9 cellular contexts compared by ENCODE assay signal in genomic region chr7:101094791-101095375, GRCh38. TPM values are rescaled to one million over a fixed set of nuclear protein-coding genes. Genes with fewer than 3 reads are reported as not detected.
DNase-seq lines count a peak whose midpoint lies in the region; ATAC-seq, FAIRE-seq and TF ChIP-seq lines count a peak whose summit lies in the region.
"Had no signal": no experiment of that assay in that cellular context is flagged by ENCODE, and none has a peak within 500 bp of the region (broad histone marks: within the 10 kb centered on the region; RNA-seq: fewer than 3 reads in every experiment).

No MANE protein-coding gene starts in this region.

- H3K4me3 ChIP-seq in keratinocyte (ENCODE audit: control insufficient read depth in 2 of 3, extremely low read depth in 1 of 3, insufficient read depth in 2 of 3, low read depth in 1 of 3, low read length in 3 of 3) (no peak overlapping the region), stomach (no peak overlapping the region)
- H3K4me3 ChIP-seq: BLaER1 treated with 17β-estradiol and CSF1 and Interleukin-3, amounts not matched to agents 10 nM and 100 nM had no signal

- intact Hi-C loops in stomach (cut with DNase I; ENCODE audit: low total_unique reads) = no loop called here

- no peak overlapping the region for H2AFZ ChIP-seq in keratinocyte (ENCODE audit: control insufficient read depth, low read length)

- no peaks in the 10 kb centered on the region for H3K9me3 ChIP-seq in keratinocyte (ENCODE audit: control insufficient read depth, low read depth, low read length)
- H3K9me3 ChIP-seq in stomach = no peaks in the 10 kb centered on the region

- TF ChIP-seq EP300 in stomach (IDR thresholded peaks at IDR 0.05) = no peak

- WGBS in stomach, 5 donors = 34 to 45% (median 42%) methylated on average over 12 of the region's 12 CpGs

- no peak for TF ChIP-seq POLR2A in stomach (IDR thresholded peaks at IDR 0.05)

- peak; percentile 65 to 72 (median 72) for TF ChIP-seq CTCF in keratinocyte (optimal IDR thresholded peaks at IDR 0.05 in 1 of 3, IDR thresholded peaks at IDR 0.05 in 1 of 3, conservative IDR thresholded peaks at IDR 0.05 in 1 of 3; ENCODE audit: extremely low read depth in 1 of 3, insufficient read depth in 2 of 3, low read length in 3 of 3)
- TF ChIP-seq CTCF in stomach (IDR thresholded peaks at IDR 0.05) = peak in 4 of 7 experiments; percentile 31 to 55 (median 42)

- ATAC-seq in HG02884 (IDR thresholded peaks at IDR 0.05; ENCODE audit: unreplicated experiment) = no peak

- no peaks in the 10 kb centered on the region for H3K27me3 ChIP-seq in keratinocyte (ENCODE audit: control insufficient read depth, extremely low read depth, insufficient read depth, low read length)
- no peaks in the 10 kb centered on the region for H3K27me3 ChIP-seq in stomach

- peak overlapping the region; percentile 36 for H3K9ac ChIP-seq in keratinocyte (ENCODE audit: control insufficient read depth, extremely low read depth, insufficient read depth, low read length)
- H3K9ac ChIP-seq: BLaER1 treated with 17β-estradiol and CSF1 and Interleukin-3, amounts not matched to agents 10 nM and 100 nM had no signal

- H3K27ac ChIP-seq in keratinocyte (ENCODE audit: control insufficient read depth, insufficient read depth, low read length) (peak overlapping the region; percentile 55), stomach (no peak overlapping the region)
- H3K27ac ChIP-seq: BLaER1 treated with 17β-estradiol and CSF1 and Interleukin-3, amounts not matched to agents 10 nM and 100 nM had no signal

- peak; percentile 10 for DNase-seq in NCI-H1092 treated with DMSO at 0.1 percent for 48 hours (lab: John Stamatoyannopoulos, UW)
- DNase-seq in NCI-H1092 (lab: John Stamatoyannopoulos, UW) = no peak
- DNase-seq in NAMALWA (ENCODE audit: low spot score) = peak; percentile 37
- peak; percentile 77 for DNase-seq in amniotic epithelial cell (ENCODE audit: low read depth)
- DNase-seq in keratinocyte (ENCODE audit: low read depth, low spot score) = no peak
- peak; percentile 38 for DNase-seq in stomach
- DNase-seq in ureter (ENCODE audit: low spot score) = no peak

- H3K36me3 ChIP-seq in keratinocyte (ENCODE audit: control insufficient read depth in 2 of 2, extremely low read depth in 1 of 2, insufficient read depth in 2 of 2, low read length in 2 of 2) (no peaks in the 10 kb centered on the region), stomach (peaks cover 0 to 25% (median 17%) of the 10 kb centered on the region in 4 donors)

- FAIRE-seq in keratinocyte (lab: Jason Lieb, UNC) = no peak

- H3K4me2 ChIP-seq in keratinocyte (ENCODE audit: control insufficient read depth, extremely low read depth, insufficient read depth, low read depth, low read length) = peak overlapping the region; percentile 44
- H3K4me2 ChIP-seq: BLaER1 treated with 17β-estradiol and CSF1 and Interleukin-3, amounts not matched to agents 10 nM and 100 nM had no signal

- no peaks in the 10 kb centered on the region for H3K9me1 ChIP-seq in keratinocyte (ENCODE audit: control insufficient read depth, extremely low read depth, insufficient read depth, low read length)

- dilution Hi-C loops in keratinocyte (cut with MboI; ENCODE audit: extremely low pct_ligation_motif_present, low sequenced_read_pairs) = no loop called here

- no peaks in the 10 kb centered on the region for H4K20me1 ChIP-seq in keratinocyte (ENCODE audit: control insufficient read depth, extremely low read depth, insufficient read depth, low read length)

- H3K4me1 ChIP-seq in keratinocyte (ENCODE audit: control insufficient read depth, extremely low read depth, insufficient read depth, low read length) = peaks cover 24% of the 10 kb centered on the region
- peaks cover 7 to 26% (median 12%) of the 10 kb centered on the region in 4 donors for H3K4me1 ChIP-seq in stomach

- H3K79me2 ChIP-seq in keratinocyte (ENCODE audit: control insufficient read depth, insufficient read depth, low read length) = peaks cover 10% of the 10 kb centered on the region

RNA-seq across cellular contexts. Expression of gene TRIM56, which starts 9.6 kb away (rescaled TPM):
- 3.0 to 3.9 TPM (median 3.6 TPM) in 3 replicates for polyA plus RNA-seq in keratinocyte
- 3.5 TPM for polyA plus RNA-seq in keratinocyte (2011; ENCODE audit: low read depth)
- 1.9 and 2.2 TPM in 2 replicates for polyA plus RNA-seq in keratinocyte (2011; cell fraction: cytosol; rRNA removed)
- polyA plus RNA-seq in keratinocyte (2011; cell fraction: nucleus; rRNA removed) = 10.0 and 14.9 TPM in 2 replicates
- 6.4 and 13.0 TPM in 2 replicates for polyA plus RNA-seq in keratinocyte (2012; ENCODE audit: low replicate concordance)
- polyA minus RNA-seq in keratinocyte = 3.2 to 11.9 TPM (median 7.8 TPM) in 3 replicates
- 8.6 TPM for polyA minus RNA-seq in keratinocyte (2011; cell fraction: cytosol; rRNA and poly(A)+ RNA removed)
- polyA minus RNA-seq in keratinocyte (2011; cell fraction: nucleus; rRNA and poly(A)+ RNA removed) = 6.0 and 10.9 TPM in 2 replicates
- total RNA-seq in stomach = 10 to 100 TPM; 13.6 to 41.1 (median 24.6) TPM
- 1 to 10 TPM; 7.5 to 9.8 (median 8.3) TPM for polyA plus RNA-seq in stomach
- total RNA-seq in ureter = 57.3 TPM

RNA-seq across cellular contexts. Expression of gene SERPINE1, which starts 32.0 kb away (rescaled TPM):
- polyA plus RNA-seq in keratinocyte = 522 to 820 TPM (median 808 TPM) in 3 replicates
- polyA plus RNA-seq in keratinocyte (2011; ENCODE audit: low read depth) = 34.7 TPM
- polyA plus RNA-seq in keratinocyte (2011; cell fraction: cytosol; rRNA removed) = 285 and 359 TPM in 2 replicates
- polyA plus RNA-seq in keratinocyte (2011; cell fraction: nucleus; rRNA removed) = 835 and 1,052 TPM in 2 replicates
- 93.7 and 469 TPM in 2 replicates for polyA plus RNA-seq in keratinocyte (2012; ENCODE audit: low replicate concordance)
- 678 to 1,056 TPM (median 837 TPM) in 3 replicates for polyA minus RNA-seq in keratinocyte
- polyA minus RNA-seq in keratinocyte (2011; cell fraction: cytosol; rRNA and poly(A)+ RNA removed) = 628 TPM
- polyA minus RNA-seq in keratinocyte (2011; cell fraction: nucleus; rRNA and poly(A)+ RNA removed) = 723 and 866 TPM in 2 replicates
- total RNA-seq in stomach = 10 to 100 TPM in 2 of 5 donors, 1 to 10 TPM in 2, under 1 TPM in 1; 0.58 to 25.0 (median 8.4) TPM
- polyA plus RNA-seq in stomach = 10 to 100 TPM in 1 of 3 donors, 1 to 10 TPM in 2; 3.2 to 13.6 (median 4.1) TPM
- 4.3 TPM for total RNA-seq in ureter

RNA-seq across cellular contexts. Expression of gene AP1S1, which starts 59.4 kb away (rescaled TPM):
- polyA plus RNA-seq in keratinocyte (279 to 310 TPM (median 289 TPM) in 3 replicates), stomach (10 to 100 TPM; 34.7 to 71.2 (median 62.3) TPM)
- 177 TPM for polyA plus RNA-seq in keratinocyte (2011; ENCODE audit: low read depth)
- polyA plus RNA-seq in keratinocyte (2011; cell fraction: cytosol; rRNA removed) = 272 and 352 TPM in 2 replicates
- polyA plus RNA-seq in keratinocyte (2011; cell fraction: nucleus; rRNA removed) = 191 and 237 TPM in 2 replicates
- 194 and 251 TPM in 2 replicates for polyA plus RNA-seq in keratinocyte (2012; ENCODE audit: low replicate concordance)
- polyA minus RNA-seq in keratinocyte = 89.4 to 186 TPM (median 148 TPM) in 3 replicates
- polyA minus RNA-seq in keratinocyte (2011; cell fraction: cytosol; rRNA and poly(A)+ RNA removed) = 164 TPM
- polyA minus RNA-seq in keratinocyte (2011; cell fraction: nucleus; rRNA and poly(A)+ RNA removed) = 32.7 and 46.5 TPM in 2 replicates
- total RNA-seq in stomach (10 to 100 TPM in 3 of 5 donors, 1 to 10 TPM in 1, not detected in 1; 2.7 to 54.9 (median 17.6) TPM), ureter (50.5 TPM)

Comparison
In these comparisons a context has a peak if more than half of its experiments do, and no peak if none do; other contexts are left out.
1. DNase-seq: peak in NCI-H1092 treated with DMSO at 0.1 percent for 48 hours (single experiment), NAMALWA (single experiment), amniotic epithelial cell (single experiment) and stomach (single experiment); none in NCI-H1092 (single experiment), keratinocyte (single experiment) and ureter (single experiment).